In the genomic region with DNA sequence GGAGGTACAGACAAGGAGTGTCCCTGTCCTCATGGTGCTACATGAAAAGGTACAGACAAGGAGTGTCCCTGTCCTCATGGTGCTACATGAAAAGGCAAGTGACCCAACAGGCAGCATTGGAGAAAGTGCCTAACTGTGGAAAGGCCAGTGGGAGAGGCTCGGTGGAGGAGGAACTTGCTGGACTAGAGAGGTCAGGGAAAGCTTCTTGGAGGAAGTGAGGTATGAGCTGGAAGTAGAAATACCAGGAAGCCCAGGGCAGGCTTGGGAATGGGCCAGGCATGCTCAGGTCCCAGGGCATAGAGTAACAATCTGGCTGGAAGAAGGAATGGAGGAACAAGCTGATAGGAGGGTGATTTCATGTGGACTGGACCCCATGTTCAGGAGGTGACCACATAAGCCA, we compare ENCODE assay signal across 1 cellular context.
TF ChIP-seq lines count a peak whose summit lies in the region.

No MANE protein-coding gene starts in this region.

TF ChIP-seq in GM23338, 12 proteins besides CTCF, POLR2A, EP300 and RAD21:
- TF ChIP-seq EZH2phosphoT487 (IDR thresholded peaks at IDR 0.05; ENCODE audit: unreplicated experiment) = no peak
- no peak for TF ChIP-seq NANOG (IDR thresholded peaks at IDR 0.05; ENCODE audit: borderline replicate concordance)
- TF ChIP-seq STAT1 (IDR thresholded peaks at IDR 0.05; ENCODE audit: unreplicated experiment) = no peak
- no peak for TF ChIP-seq POLR2AphosphoS5 (IDR thresholded peaks at IDR 0.05; ENCODE audit: low read depth)
- TF ChIP-seq, protein P1, sequence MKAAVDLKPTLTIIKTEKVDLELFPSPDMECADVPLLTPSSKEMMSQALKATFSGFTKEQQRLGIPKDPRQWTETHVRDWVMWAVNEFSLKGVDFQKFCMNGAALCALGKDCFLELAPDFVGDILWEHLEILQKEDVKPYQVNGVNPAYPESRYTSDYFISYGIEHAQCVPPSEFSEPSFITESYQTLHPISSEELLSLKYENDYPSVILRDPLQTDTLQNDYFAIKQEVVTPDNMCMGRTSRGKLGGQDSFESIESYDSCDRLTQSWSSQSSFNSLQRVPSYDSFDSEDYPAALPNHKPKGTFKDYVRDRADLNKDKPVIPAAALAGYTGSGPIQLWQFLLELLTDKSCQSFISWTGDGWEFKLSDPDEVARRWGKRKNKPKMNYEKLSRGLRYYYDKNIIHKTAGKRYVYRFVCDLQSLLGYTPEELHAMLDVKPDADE (IDR thresholded peaks at IDR 0.05) = no peak
